In genomic region chr20:41198443-41198842, GRCh38 we compare ENCODE assay signal across 22 cellular contexts.
DNase-seq lines count a peak whose midpoint lies in the region; ATAC-seq, FAIRE-seq and TF ChIP-seq lines count a peak whose summit lies in the region.
"Had no signal": no experiment of that assay in that cellular context is flagged by ENCODE, and none has a peak within 500 bp of the region (broad histone marks: within the 10 kb centered on the region; RNA-seq: fewer than 3 reads in every experiment).

No MANE protein-coding gene starts in this region.

- no peak overlapping the region for H3K27ac ChIP-seq in HepG2 (ENCODE audit: extremely low read length, insufficient read depth, low read length)
- H3K27ac ChIP-seq in right lobe of liver = no peak overlapping the region
- H3K27ac ChIP-seq in HEK293 (ENCODE audit: extremely low read depth, low read depth, low read length) = no peak overlapping the region
- H3K27ac ChIP-seq in gastrocnemius medialis = no peak overlapping the region
- H3K27ac ChIP-seq: BLaER1 treated with 17β-estradiol and CSF1 and Interleukin-3, amounts not matched to agents 10 nM and 100 nM; C4-2B had no signal

- no peaks in the 10 kb centered on the region for H4K20me1 ChIP-seq in HepG2 (ENCODE audit: insufficient read depth, low read length)

- TF ChIP-seq CTCF in HepG2 (CRISPR knock-in tag; IDR thresholded peaks at IDR 0.05) (no peak), right lobe of liver (IDR thresholded peaks at IDR 0.05) (no peak), HEK293 (tag by site-specific recombination; IDR thresholded peaks at IDR 0.05) (no peak), gastrocnemius medialis (IDR thresholded peaks at IDR 0.05 in 4 of 5, conservative IDR thresholded peaks at IDR 0.05 in 1 of 5) (no peak)

- TF ChIP-seq RAD21 in HepG2 (CRISPR knock-in tag; IDR thresholded peaks at IDR 0.05) = no peak

- BruUV-seq in HepG2 (replicated peaks; lab: Mats Ljungman, UMichigan) = no TSS peak

- POLR2A ChIA-PET in HepG2 (lab: Yijun Ruan, JAX) = no interaction called here
- POLR2A ChIA-PET in HEK293 (lab: Yijun Ruan, JAX) = interaction anchor here (0.7 kb wide), 1 partner anchor 190 kb away, joined by 3 read pairs; no protein-coding TSS in a partner anchor

- TF ChIP-seq EP300 in HepG2 (IDR thresholded peaks at IDR 0.05; ENCODE audit: low read depth in 2 of 2, low read length in 2 of 2) (no peak), HepG2 (CRISPR knock-in tag; IDR thresholded peaks at IDR 0.05; ENCODE audit: borderline replicate concordance) (no peak)

- intact Hi-C loops in HepG2 (cut with micrococcal nuclease; ENCODE audit: unreplicated experiment) (no loop called here), right lobe of liver (cut with DNase I) (no loop called here), gastrocnemius medialis (cut with DNase I; ENCODE audit: low total_unique reads) (no loop called here)

- FAIRE-seq in HepG2 (lab: Jason Lieb, UNC) = no peak
- FAIRE-seq: A204.1, D721Med, GM12891, GM19239 had no signal

- no peak overlapping the region for H2AFZ ChIP-seq in HepG2 (ENCODE audit: low read length)

- in situ Hi-C loops in HepG2 (cut with HindIII; ENCODE audit: extremely low pct_ligation_motif_present, low pct_unique_long_range_greater_than_20kb) = no loop called here
- in situ Hi-C loops in gastrocnemius medialis (cut with MboI; ENCODE audit: low sequenced_read_pairs in 4 of 4) = no loop called here
- in situ Hi-C loops in HAP-1 (cut with MboI; ENCODE audit: low sequenced_read_pairs) = no loop called here

- no peaks in the 10 kb centered on the region for H3K79me2 ChIP-seq in HepG2 (ENCODE audit: insufficient read depth, low read length)

- peaks cover 0 to 1% of the 10 kb centered on the region in 2 experiments; a peak in 1 of 5 replicates for H3K36me3 ChIP-seq in HepG2 (replicated peaks in 1 of 2; ENCODE audit: control insufficient read depth in 1 of 2, insufficient read depth in 2 of 2, low read length in 2 of 2)
- H3K36me3 ChIP-seq in right lobe of liver = peaks cover 0 to 6% (median 0%) of the 10 kb centered on the region in 4 donors
- H3K36me3 ChIP-seq in HEK293 (ENCODE audit: control insufficient read depth in 2 of 2, insufficient read depth in 1 of 2, low read length in 2 of 2) = peaks cover 0 to 5% of the 10 kb centered on the region in 2 experiments; a peak in 1 of 3 replicates
- peaks cover 50% of the 10 kb centered on the region for H3K36me3 ChIP-seq in adipocyte (ENCODE audit: control insufficient read depth, insufficient read depth, low read length, severe bottlenecking)
- H3K36me3 ChIP-seq in gastrocnemius medialis = peaks cover 0 to 26% of the 10 kb centered on the region in 2 donors
- no peaks in the 10 kb centered on the region for H3K36me3 ChIP-seq in HAP-1 (replicated peaks)

- H3K4me1 ChIP-seq in HepG2 (ENCODE audit: insufficient read depth, low read length) (no peaks in the 10 kb centered on the region), right lobe of liver (no peaks in the 10 kb centered on the region), HEK293 (ENCODE audit: control insufficient read depth, insufficient read depth, low read length) (no peaks in the 10 kb centered on the region), adipocyte (ENCODE audit: control insufficient read depth, insufficient read depth, low read length) (no peaks in the 10 kb centered on the region), gastrocnemius medialis (no peaks in the 10 kb centered on the region), HAP-1 (no peaks in the 10 kb centered on the region)
- H3K4me1 ChIP-seq: Caco-2 had no signal

- DNase-seq in HepG2 (ENCODE audit: low spot score) = no peak
- DNase-seq in right lobe of liver = no peak
- no peak for DNase-seq in adipocyte (ENCODE audit: low read depth)
- peak; percentile 4 for DNase-seq in superior temporal gyrus (ENCODE audit: extremely low spot score)
- DNase-seq in gastrocnemius medialis = no peak
- no peak for DNase-seq in HAP-1 (ENCODE audit: low spot score in 2 of 2)
- DNase-seq: 8988T; AML-193; Caco-2; Calu3; CD4-positive, alpha-beta T cell; CD8-positive, alpha-beta T cell; DMS79 treated with DMSO at 0.1 percent for 48 hours; GF-D8 had no signal

- CTCF ChIA-PET in HepG2 (lab: Yijun Ruan, JAX; ENCODE audit: low intra/inter-chr PET ratio, low total read pairs) (no interaction called here), HEK293 (lab: Yijun Ruan, JAX) (interaction anchor here (1.0 kb wide), 1 partner anchor 142 kb away, joined by 3 read pairs; the partner anchor contains the start of gene LPIN3)

- no peak overlapping the region for H3K9ac ChIP-seq in HepG2 (ENCODE audit: insufficient read depth, low read depth, low read length)
- H3K9ac ChIP-seq in adipocyte (ENCODE audit: low read length) = no peak overlapping the region
- H3K9ac ChIP-seq: BLaER1 treated with 17β-estradiol and CSF1 and Interleukin-3, amounts not matched to agents 10 nM and 100 nM had no signal

- no peak for ATAC-seq in HepG2
- ATAC-seq in right lobe of liver = no peak
- ATAC-seq in gastrocnemius medialis = no peak
- no peak for ATAC-seq in HG02798 (IDR thresholded peaks at IDR 0.05; ENCODE audit: poor library complexity, unreplicated experiment)
- ATAC-seq: CD8-positive, alpha-beta T cell had no signal

- no peaks in the 10 kb centered on the region for H3K27me3 ChIP-seq in HepG2 (ENCODE audit: control insufficient read depth in 1 of 2, insufficient read depth in 2 of 2, low read length in 2 of 2)
- no peaks in the 10 kb centered on the region for H3K27me3 ChIP-seq in right lobe of liver
- no peaks in the 10 kb centered on the region for H3K27me3 ChIP-seq in adipocyte (replicated peaks; ENCODE audit: control insufficient read depth, insufficient read depth, low read length)
- H3K27me3 ChIP-seq in gastrocnemius medialis = no peaks in the 10 kb centered on the region
- no peaks in the 10 kb centered on the region for H3K27me3 ChIP-seq in HAP-1 (ENCODE audit: low read depth)
- H3K27me3 ChIP-seq: BLaER1 treated with 17β-estradiol and CSF1 and Interleukin-3, amounts not matched to agents 10 nM and 100 nM had no signal

- H3K9me3 ChIP-seq in HepG2 (ENCODE audit: low read length) = peaks cover 8% of the 10 kb centered on the region; the same call in 1 of the 2 replicates
- no peaks in the 10 kb centered on the region for H3K9me3 ChIP-seq in right lobe of liver
- no peaks in the 10 kb centered on the region for H3K9me3 ChIP-seq in HEK293 (ENCODE audit: control insufficient read depth, insufficient read depth, low read depth, low read length)
- H3K9me3 ChIP-seq in adipocyte (ENCODE audit: control insufficient read depth, low read length) = peaks cover 21% of the 10 kb centered on the region
- H3K9me3 ChIP-seq in gastrocnemius medialis = peaks cover 0 to 5% (median 0%) of the 10 kb centered on the region in 3 donors
- H3K9me3 ChIP-seq in HAP-1 = 0 out of 2 replicates have a peak, but pooled peaks cover 4% of the 10 kb centered on the region

- TF ChIP-seq POLR2A in HepG2 (IDR thresholded peaks at IDR 0.05; ENCODE audit: insufficient read depth in 1 of 2, low read depth in 2 of 2, low read length in 2 of 2) (no peak), right lobe of liver (IDR thresholded peaks at IDR 0.05) (no peak), gastrocnemius medialis (IDR thresholded peaks at IDR 0.05) (no peak)

- 86% methylated on average over 4 of the region's 4 CpGs for WGBS in HepG2 (ENCODE audit: low lambda C conversion rate)
- WGBS in right lobe of liver (ENCODE audit: insufficient coverage, low coverage, low lambda C conversion rate, missing lambda C conversion rate) = 95% methylated on average over 4 of the region's 4 CpGs

- H3K4me3 ChIP-seq in HepG2 (replicated peaks in 1 of 3; ENCODE audit: insufficient read depth in 1 of 3, low read depth in 2 of 3, low read length in 3 of 3) = no peak overlapping the region
- no peak overlapping the region for H3K4me3 ChIP-seq in right lobe of liver
- no peak overlapping the region for H3K4me3 ChIP-seq in HEK293 (ENCODE audit: low read depth, low read length)
- H3K4me3 ChIP-seq in adipocyte (ENCODE audit: low read length) = peak overlapping the region; percentile 0
- H3K4me3 ChIP-seq in gastrocnemius medialis = no peak overlapping the region
- no peak overlapping the region for H3K4me3 ChIP-seq in HAP-1
- H3K4me3 ChIP-seq: BLaER1 treated with 17β-estradiol and CSF1 and Interleukin-3, amounts not matched to agents 10 nM and 100 nM had no signal

- H3K4me2 ChIP-seq in HepG2 (ENCODE audit: low read depth, low read length) = no peak overlapping the region
- H3K4me2 ChIP-seq: BLaER1 treated with 17β-estradiol and CSF1 and Interleukin-3, amounts not matched to agents 10 nM and 100 nM had no signal

TF ChIP-seq in HepG2, 621 proteins besides CTCF, POLR2A, EP300 and RAD21:
- TF ChIP-seq HOXA5 (CRISPR knock-in tag; IDR thresholded peaks at IDR 0.05) = no peak
- peak; percentile 75; the same call in 1 of the 2 replicates for TF ChIP-seq ZNF317 (CRISPR knock-in tag; IDR thresholded peaks at IDR 0.05)
- TF ChIP-seq NFYB (CRISPR knock-in tag; IDR thresholded peaks at IDR 0.05) = no peak
- TF ChIP-seq ZNF558 (CRISPR knock-in tag; IDR thresholded peaks at IDR 0.05; ENCODE audit: borderline replicate concordance) = peak; percentile 58; the same call in 1 of the 2 replicates

TF ChIP-seq in HEK293, 187 proteins besides CTCF, POLR2A, EP300 and RAD21:
- no peak for TF ChIP-seq ZNF610 (tag by site-specific recombination; IDR thresholded peaks at IDR 0.05; ENCODE audit: borderline replicate concordance)
- peak; percentile 100 for TF ChIP-seq ZNF558 (tag by site-specific recombination; IDR thresholded peaks at IDR 0.05)

Comparison
In these comparisons a context has a peak if more than half of its experiments do, and no peak if none do; other contexts are left out.
1. Of the 63 proteins assayed by ChIP-seq in both HepG2 and HEK293: peak only in HepG2: none; only in HEK293: none; in both: ZNF558; in neither: 62.